Comparison of ENCODE assay signal across 25 cellular contexts in genomic region chr15:68696532-68697363, GRCh38.
DNase-seq lines count a peak whose midpoint lies in the region; ATAC-seq, FAIRE-seq and TF ChIP-seq lines count a peak whose summit lies in the region.
"Had no signal": no experiment of that assay in that cellular context is flagged by ENCODE, and none has a peak within 500 bp of the region (broad histone marks: within the 10 kb centered on the region; RNA-seq: fewer than 3 reads in every experiment).

No MANE protein-coding gene starts in this region.

- CTCF ChIA-PET in HCT116 (lab: Charles Lee), result interaction anchor here (1.1 kb wide), 1 partner anchor 228 kb away, joined by 3 read pairs; no protein-coding TSS in a partner anchor
- CTCF ChIA-PET in IMR-90 (lab: Yijun Ruan, JAX), result no interaction called here
- CTCF ChIA-PET in K562 (lab: Yijun Ruan, JAX; ENCODE audit: low intra/inter-chr PET ratio), result no interaction called here

- H2AK5ac ChIP-seq in IMR-90 (ENCODE audit: low read depth, low read length), result no peak overlapping the region

- no peak overlapping the region for H3K56ac ChIP-seq in IMR-90 (ENCODE audit: extremely low read depth, insufficient read depth, low read length)

- dilution Hi-C loops in IMR-90 (cut with HindIII; ENCODE audit: low sequenced_read_pairs, unreplicated experiment), result no loop called here

- ATAC-seq in HCT116 (peak; percentile 52; the same call in 1 of the 2 replicates), IMR-90 (ENCODE audit: low read depth) (peak; percentile 53), K562 (no peak), GM21381 (IDR thresholded peaks at IDR 0.05; ENCODE audit: unreplicated experiment) (no peak)
- ATAC-seq: PC-3, T-cell had no signal

- TF ChIP-seq EP300 in K562 (IDR thresholded peaks at IDR 0.05; ENCODE audit: low read length), result no peak

- peak overlapping the region; percentile 1 for H2AK9ac ChIP-seq in IMR-90 (replicated peaks; ENCODE audit: low read depth, low read length, poor library complexity)

- DNase-seq in HCT116 (ENCODE audit: low read depth, low spot score) (no peak), IMR-90 (peak; percentile 26), K562 (ENCODE audit: extremely low read depth in 1 of 4, low spot score in 3 of 4) (no peak), renal cortical epithelial cell (ENCODE audit: low read depth) (peak; percentile 30), HPDE6-E6E7 (ENCODE audit: extremely low spot score) (no peak), SKM-1 treated with dmso at 0.1 percent for 144 hours (lab: John Stamatoyannopoulos, UW; ENCODE audit: unreplicated experiment) (no peak)
- no peak for DNase-seq in stimulated activated CD4-positive, alpha-beta T cell treated with anti-CD3 and anti-CD28 coated beads, Interleukin-12 subunit alpha, Interleukin-12 subunit beta, amount 100 ng/mL, for 4 hours
- DNase-seq: BE2C; Calu3; DMS79 treated with DMSO at 0.1 percent for 48 hours; GF-D8; KBM-7; MG63; NCI-H2029; NCI-H2227 treated with DMSO at 0.1 percent for 48 hours; NCI-H510A; NCI-H69; NK-92 treated with Interleukin-12 subunit alpha and Interleukin-12 subunit beta, amount 100 ng/mL, for 24 hours; PC-3; Right ventricle myocardium superior; T-cell had no signal

- H3K9me1 ChIP-seq in IMR-90 (ENCODE audit: insufficient read depth, low read length) (peaks cover 14% of the 10 kb centered on the region), K562 (ENCODE audit: control insufficient read depth, insufficient read depth, low read length) (no peaks in the 10 kb centered on the region)

- no peak overlapping the region for H2BK15ac ChIP-seq in IMR-90 (ENCODE audit: low read depth, low read length)

- H4K8ac ChIP-seq in IMR-90 (ENCODE audit: low read depth in 2 of 2, low read length in 2 of 2), result no peak overlapping the region

- no peak for TF ChIP-seq RAD21 in HCT116 (IDR thresholded peaks at IDR 0.05; ENCODE audit: low read depth)
- no peak for TF ChIP-seq RAD21 in IMR-90 (IDR thresholded peaks at IDR 0.05; ENCODE audit: low read length)
- no peak for TF ChIP-seq RAD21 in K562 (CRISPR knock-in tag; conservative IDR thresholded peaks at IDR 0.05 in 1 of 2, IDR thresholded peaks at IDR 0.05 in 1 of 2)

- H2BK5ac ChIP-seq in IMR-90 (ENCODE audit: low read depth, low read length, poor library complexity, severe bottlenecking), result no peak overlapping the region

- H3K36me3 ChIP-seq in HCT116 (ENCODE audit: control insufficient read depth in 1 of 2, insufficient read depth in 2 of 2, low read length in 2 of 2) (no peaks in the 10 kb centered on the region), IMR-90 (ENCODE audit: control insufficient read depth, insufficient read depth, low read length) (no peaks in the 10 kb centered on the region), K562 (ENCODE audit: control insufficient read depth, insufficient read depth, low read length) (no peaks in the 10 kb centered on the region)
- H3K36me3 ChIP-seq: BE2C, SJSA1 had no signal

- no peak overlapping the region for H2BK120ac ChIP-seq in IMR-90 (ENCODE audit: low read depth, low read length)

- H3K23ac ChIP-seq in IMR-90 (ENCODE audit: low read depth, low read length), result no peak overlapping the region

- H3K27ac ChIP-seq in HCT116 (ENCODE audit: low read depth, low read length) (no peak overlapping the region), IMR-90 (ENCODE audit: insufficient read depth, low read length) (no peak overlapping the region), K562 (ENCODE audit: extremely low read depth, low read depth, low read length) (no peak overlapping the region)
- H3K27ac ChIP-seq: SJSA1 had no signal

- H3K9ac ChIP-seq in HCT116 (ENCODE audit: low read length), result no peak overlapping the region
- no peak overlapping the region for H3K9ac ChIP-seq in IMR-90 (ENCODE audit: low read depth, low read length)
- H3K9ac ChIP-seq in K562 (ENCODE audit: insufficient read depth in 1 of 2, low read depth in 2 of 2, low read length in 2 of 2), result no peak overlapping the region

- H3K4me2 ChIP-seq in HCT116 (ENCODE audit: low read length) (peak overlapping the region; percentile 25; the same call in 1 of the 2 replicates), IMR-90 (ENCODE audit: low read depth, low read length) (no peak overlapping the region), K562 (ENCODE audit: insufficient read depth, low read length) (no peak overlapping the region)

- no peak for FAIRE-seq in K562 (lab: Jason Lieb, UNC)
- FAIRE-seq: GM12891, H54 had no signal

- intact Hi-C loops in HCT116 (cut with micrococcal nuclease) (no loop called here), IMR-90 (cut with micrococcal nuclease) (no loop called here), K562 (cut with micrococcal nuclease) (no loop called here)

- H4K5ac ChIP-seq in IMR-90 (ENCODE audit: low read depth, low read length), result no peak overlapping the region

- no peak overlapping the region for H2BK20ac ChIP-seq in IMR-90 (ENCODE audit: low read depth, low read length)

- H3K27me3 ChIP-seq in HCT116 (ENCODE audit: insufficient read depth, low read length) (no peaks in the 10 kb centered on the region), IMR-90 (ENCODE audit: control insufficient read depth, insufficient read depth, low read length) (no peaks in the 10 kb centered on the region), K562 (ENCODE audit: control insufficient read depth in 2 of 2, insufficient read depth in 2 of 2, low read length in 2 of 2) (peaks cover 5 to 53% of the 10 kb centered on the region in 2 experiments; a peak in 4 of 5 replicates)
- H3K27me3 ChIP-seq: BE2C, MG63, SJSA1 had no signal

- peaks cover 0 to 2% of the 10 kb centered on the region in 2 experiments; a peak in 1 of 4 replicates for H3K79me1 ChIP-seq in IMR-90 (ENCODE audit: low read depth in 1 of 2, low read length in 2 of 2)

- H2AFZ ChIP-seq in HCT116 (ENCODE audit: low read depth, low read length, poor library complexity, severe bottlenecking), result no peak overlapping the region
- peak overlapping the region; percentile 65 for H2AFZ ChIP-seq in IMR-90 (replicated peaks; ENCODE audit: low read length, poor library complexity)
- no peak overlapping the region for H2AFZ ChIP-seq in K562 (ENCODE audit: low read depth, low read length)

- H3K4ac ChIP-seq in IMR-90 (ENCODE audit: low read depth, low read length), result no peak overlapping the region

- BruUV-seq in HCT116 (replicated peaks; lab: Mats Ljungman, UMichigan) (no TSS peak), IMR-90 (replicated peaks; lab: Mats Ljungman, UMichigan) (no TSS peak), K562 (replicated peaks; lab: Mats Ljungman, UMichigan) (no TSS peak)

- 82 to 100% methylated on average over 2 to 3 of the region's 4 CpGs for WGBS in IMR-90 (ENCODE audit: extremely low coverage in 2 of 2, insufficient read length in 1 of 2), 2 experiments
- 0% methylated on average over 4 of the region's 4 CpGs for WGBS in K562 (ENCODE audit: insufficient coverage, low coverage, missing lambda C conversion rate)

- no peaks in the 10 kb centered on the region for H4K20me1 ChIP-seq in HCT116 (ENCODE audit: insufficient read depth)
- no peaks in the 10 kb centered on the region for H4K20me1 ChIP-seq in IMR-90 (ENCODE audit: insufficient read depth, low read length)
- peaks cover 2% of the 10 kb centered on the region; the same call in 1 of the 2 replicates for H4K20me1 ChIP-seq in K562 (replicated peaks; ENCODE audit: control insufficient read depth, insufficient read depth, low read length)

- H3K9me3 ChIP-seq in HCT116 (ENCODE audit: control insufficient read depth in 1 of 2, insufficient read depth in 1 of 2, low read depth in 1 of 2, low read length in 2 of 2) (no peaks in the 10 kb centered on the region), IMR-90 (ENCODE audit: control insufficient read depth, insufficient read depth, low read length) (no peaks in the 10 kb centered on the region), K562 (replicated peaks; ENCODE audit: control insufficient read depth, insufficient read depth, low read depth, low read length) (no peaks in the 10 kb centered on the region)
- H3K9me3 ChIP-seq: BE2C, MG63 had no signal

- H3K14ac ChIP-seq in IMR-90 (replicated peaks; ENCODE audit: low read depth, low read length), result no peak overlapping the region

- peaks cover 7 to 19% of the 10 kb centered on the region in 2 experiments for H3K4me1 ChIP-seq in HCT116 (ENCODE audit: control insufficient read depth in 1 of 2, insufficient read depth in 2 of 2, low read length in 2 of 2)
- H3K4me1 ChIP-seq in IMR-90 (ENCODE audit: control insufficient read depth, insufficient read depth, low read length), result peaks cover 5% of the 10 kb centered on the region; the same call in 1 of the 2 replicates
- H3K4me1 ChIP-seq in K562 (replicated peaks in 1 of 2; ENCODE audit: control insufficient read depth in 2 of 2, insufficient read depth in 2 of 2, low read length in 2 of 2), result no peaks in the 10 kb centered on the region; a peak in 1 of 5 replicates

- no peak overlapping the region for H4K91ac ChIP-seq in IMR-90 (ENCODE audit: insufficient read depth, low read depth, low read length)

- H3K4me3 ChIP-seq in HCT116 (replicated peaks in 1 of 2; ENCODE audit: low read depth in 1 of 2, low read length in 2 of 2), result no peak overlapping the region
- H3K4me3 ChIP-seq in IMR-90 (ENCODE audit: insufficient read depth, low read depth, low read length), result no peak overlapping the region
- H3K4me3 ChIP-seq in K562, result no peak overlapping the region
- H3K4me3 ChIP-seq: MG63, SJSA1 had no signal

- H3K79me2 ChIP-seq in HCT116 (ENCODE audit: insufficient read depth, low read length) (no peaks in the 10 kb centered on the region), K562 (ENCODE audit: control insufficient read depth, insufficient read depth, low read length) (no peaks in the 10 kb centered on the region)

- TF ChIP-seq CTCF in HCT116 (IDR thresholded peaks at IDR 0.05 in 2 of 3, conservative IDR thresholded peaks at IDR 0.05 in 1 of 3; ENCODE audit: borderline replicate concordance in 1 of 3, insufficient read depth in 1 of 3, low read depth in 2 of 3, low read length in 2 of 3) (no peak), IMR-90 (conservative IDR thresholded peaks at IDR 0.05; ENCODE audit: low read depth, low read length) (no peak), K562 (IDR thresholded peaks at IDR 0.05 in 2 of 3, conservative IDR thresholded peaks at IDR 0.05 in 1 of 3; ENCODE audit: insufficient read depth in 2 of 3, low read depth in 1 of 3, low read length in 3 of 3) (no peak)

- no peaks in the 10 kb centered on the region for H3K9me2 ChIP-seq in HCT116 (ENCODE audit: insufficient read depth)

- 0 out of 2 replicates have a peak overlapping the region, but pooled peaks have one; percentile 2 for H3K18ac ChIP-seq in IMR-90 (ENCODE audit: low read depth, low read length)

- TF ChIP-seq POLR2A in HCT116 (IDR thresholded peaks at IDR 0.05; ENCODE audit: borderline replicate concordance, extremely low read depth, insufficient read depth, insufficient read length) (no peak), IMR-90 (IDR thresholded peaks at IDR 0.05; ENCODE audit: low read depth, low read length) (no peak), K562 (conservative IDR thresholded peaks at IDR 0.05) (no peak)

- POLR2A ChIA-PET in HCT116 (lab: Charles Lee), result no interaction called here
- POLR2A ChIA-PET in IMR-90 (lab: Charles Lee; ENCODE audit: unreplicated experiment), result no interaction called here
- POLR2A ChIA-PET in K562 (lab: Yijun Ruan, JAX), result no interaction called here

- RAD21 ChIA-PET in HCT116 (lab: Charles Lee; ENCODE audit: low non-redundant PET in 1 of 2, low total read pairs in 2 of 2, uncharacterized antibody in 2 of 2, unreplicated experiment in 2 of 2), result no interaction called here

- in situ Hi-C loops in IMR-90 (cut with MboI; ENCODE audit: low sequenced_read_pairs) (no loop called here), K562 (cut with MboI) (no loop called here)

Comparison
In these comparisons a context has a peak if more than half of its experiments do, and no peak if none do; other contexts are left out.
1. ATAC-seq: peak in HCT116 (single experiment) and IMR-90 (single experiment); none in K562 (single experiment) and GM21381 (single experiment).
2. DNase-seq: peak in IMR-90 (single experiment) and renal cortical epithelial cell (single experiment); none in HCT116 (single experiment), K562 (0 of 4), stimulated activated CD4-positive, alpha-beta T cell treated with anti-CD3 and anti-CD28 coated beads, Interleukin-12 subunit alpha, Interleukin-12 subunit beta, amount 100 ng/mL, for 4 hours (single experiment), HPDE6-E6E7 (single experiment) and SKM-1 treated with dmso at 0.1 percent for 144 hours (single experiment).
3. Of the 22 proteins assayed by ChIP-seq in both K562 and HCT116: peak only in K562: none; only in HCT116: JUND and SP1; in both: none; in neither: 20.